8 cellular contexts compared by ENCODE assay signal in the genomic region with DNA sequence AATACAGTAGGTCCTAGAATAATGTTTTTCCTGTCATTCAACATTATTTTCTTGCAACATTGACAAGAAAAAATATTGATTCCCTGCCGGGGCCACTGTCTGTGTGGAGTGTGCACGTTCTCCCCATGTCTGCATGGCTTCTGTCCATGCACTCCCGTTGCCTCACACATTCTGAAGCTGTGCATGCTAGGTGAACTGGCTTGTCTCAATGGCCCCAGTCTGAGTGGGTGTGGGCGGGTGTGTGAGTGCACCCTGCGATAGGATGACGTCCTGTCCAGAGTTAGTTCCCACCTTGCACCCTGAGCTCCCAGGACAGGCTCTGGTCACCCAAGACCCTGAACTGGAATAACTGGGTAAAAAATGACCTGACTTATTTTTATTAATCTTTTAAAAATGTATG.
"Had no signal": no experiment of that assay in that cellular context is flagged by ENCODE, and none has a peak within 500 bp of the region (broad histone marks: within the 10 kb centered on the region; RNA-seq: fewer than 3 reads in every experiment).

No MANE protein-coding gene starts in this region.

- ATAC-seq: GM23338, HCT116, K562 had no signal

- H2AFZ ChIP-seq: GM23338 had no signal

- H3K4me3 ChIP-seq: GM23338, HAP-1, K562 had no signal

- H3K4me2 ChIP-seq: GM23338 had no signal

- DNase-seq: H7, HFFc6, IMR-90 had no signal

- H3K36me3 ChIP-seq: HAP-1 had no signal

- FAIRE-seq: HTR-8/SVneo, K562 had no signal
